Comparison of ENCODE assay signal across 18 cellular contexts in the genomic region with DNA sequence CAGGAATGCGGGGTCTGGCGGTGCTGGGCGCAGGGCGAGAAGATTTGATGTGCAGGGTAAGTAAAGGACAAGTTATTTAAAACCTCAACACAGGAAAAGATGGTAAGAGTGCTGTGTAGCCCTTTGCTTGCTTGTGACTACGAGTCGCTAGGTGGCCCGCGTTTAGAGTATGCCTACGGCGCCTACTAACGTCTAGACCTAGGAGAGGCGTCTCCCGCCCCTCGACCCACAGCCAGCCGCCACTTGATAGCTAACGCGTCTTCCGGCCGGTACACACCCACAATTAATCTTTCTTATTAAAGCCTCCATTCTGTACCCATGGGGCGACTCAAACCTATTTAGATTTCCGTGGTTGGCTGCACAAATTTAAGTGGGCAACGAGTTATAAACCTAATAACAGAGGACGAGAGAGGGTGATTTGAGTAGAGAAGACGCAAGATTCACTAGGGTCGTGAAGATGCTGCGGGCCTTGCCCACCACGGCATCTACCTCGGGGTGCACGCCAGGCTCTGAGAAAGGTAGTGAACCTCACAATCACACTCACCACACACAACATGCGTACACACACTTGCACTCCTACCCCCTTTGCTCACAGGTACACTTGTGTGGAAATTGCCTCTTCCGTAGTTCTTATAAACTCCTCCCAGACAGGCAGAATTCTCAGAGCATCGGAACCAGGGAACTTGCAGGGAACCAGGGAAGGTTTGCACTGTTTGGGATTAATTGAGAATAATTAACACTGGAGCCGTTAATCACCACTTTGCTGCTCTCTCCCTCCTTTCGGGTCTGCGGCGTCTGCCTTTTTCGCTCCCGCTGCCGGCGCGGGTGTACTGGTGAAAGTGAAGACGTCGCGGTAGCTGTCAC. TPM values are rescaled to one million over a fixed set of nuclear protein-coding genes. Genes with fewer than 3 reads are reported as not detected.
DNase-seq lines count a peak whose midpoint lies in the region; ATAC-seq and TF ChIP-seq lines count a peak whose summit lies in the region.
"Had no signal": no experiment of that assay in that cellular context is flagged by ENCODE, and none has a peak within 500 bp of the region (broad histone marks: within the 10 kb centered on the region; RNA-seq: fewer than 3 reads in every experiment).

No MANE protein-coding gene starts in this region.

- TF ChIP-seq POLR2A in right lobe of liver (IDR thresholded peaks at IDR 0.05) = no peak

- H3K4me1 Mint-ChIP-seq in activated naive CD4-positive, alpha-beta T cell treated with anti-CD3 and anti-CD28 coated beads for 36 hours (ENCODE audit: low read depth) = peaks cover 22% of the 10 kb centered on the region
- peaks cover 22% of the 10 kb centered on the region for H3K4me1 Mint-ChIP-seq in activated naive CD8-positive, alpha-beta T cell treated with anti-CD3 and anti-CD28 coated beads for 36 hours
- peaks cover 25% of the 10 kb centered on the region for H3K4me1 Mint-ChIP-seq in glutamatergic neuron (ENCODE audit: low read depth, unreplicated experiment)
- peaks cover 7 to 21% of the 10 kb centered on the region in 2 donors for H3K4me1 Mint-ChIP-seq in stimulated activated naive B cell treated with anti-CD40 and anti-IgM and Interleukin-4, amounts not matched to agents 10 μg/mL and 1 μg/mL and 100 μg/mL, for 72 hours

- H3K27ac ChIP-seq in right lobe of liver = no peak overlapping the region
- H3K27ac ChIP-seq: PC-9, sigmoid colon, upper lobe of left lung had no signal

- H3K36me3 Mint-ChIP-seq in activated naive CD4-positive, alpha-beta T cell treated with anti-CD3 and anti-CD28 coated beads for 36 hours (ENCODE audit: low read depth) = peaks cover 22% of the 10 kb centered on the region
- H3K36me3 Mint-ChIP-seq in activated naive CD8-positive, alpha-beta T cell treated with anti-CD3 and anti-CD28 coated beads for 36 hours = peaks cover 23% of the 10 kb centered on the region
- H3K36me3 Mint-ChIP-seq in glutamatergic neuron (ENCODE audit: unreplicated experiment) = peaks cover 4% of the 10 kb centered on the region
- H3K36me3 Mint-ChIP-seq in stimulated activated naive B cell treated with anti-CD40 and anti-IgM and Interleukin-4, amounts not matched to agents 10 μg/mL and 1 μg/mL and 100 μg/mL, for 72 hours = peaks cover 2 to 16% of the 10 kb centered on the region in 2 donors

- peaks cover 91% of the 10 kb centered on the region for H3K27me3 Mint-ChIP-seq in activated naive CD4-positive, alpha-beta T cell treated with anti-CD3 and anti-CD28 coated beads for 36 hours (ENCODE audit: low read depth)
- H3K27me3 Mint-ChIP-seq in activated naive CD8-positive, alpha-beta T cell treated with anti-CD3 and anti-CD28 coated beads for 36 hours = peaks cover 98% of the 10 kb centered on the region
- peaks cover 24% of the 10 kb centered on the region for H3K27me3 Mint-ChIP-seq in glutamatergic neuron (ENCODE audit: unreplicated experiment)
- peaks cover 89 to 95% of the 10 kb centered on the region in 2 donors for H3K27me3 Mint-ChIP-seq in stimulated activated naive B cell treated with anti-CD40 and anti-IgM and Interleukin-4, amounts not matched to agents 10 μg/mL and 1 μg/mL and 100 μg/mL, for 72 hours

- TF ChIP-seq CTCF in glutamatergic neuron (IDR thresholded peaks at IDR 0.05; ENCODE audit: partially characterized antibody, unreplicated experiment) (no peak), right lobe of liver (IDR thresholded peaks at IDR 0.05) (no peak)

- H3K27ac Mint-ChIP-seq in activated naive CD4-positive, alpha-beta T cell treated with anti-CD3 and anti-CD28 coated beads for 36 hours = peak overlapping the region; percentile 9
- H3K27ac Mint-ChIP-seq in activated naive CD8-positive, alpha-beta T cell treated with anti-CD3 and anti-CD28 coated beads for 36 hours = peak overlapping the region; percentile 72
- H3K27ac Mint-ChIP-seq in glutamatergic neuron (ENCODE audit: unreplicated experiment) = peak overlapping the region; percentile 21
- peak overlapping the region; percentile 93 for H3K27ac Mint-ChIP-seq in stimulated activated naive B cell treated with anti-CD40 and anti-IgM and Interleukin-4, amounts not matched to agents 10 μg/mL and 1 μg/mL and 100 μg/mL, for 72 hours
- H3K27ac Mint-ChIP-seq: nephron had no signal

- no peak for ATAC-seq in stimulated activated naive B cell treated with anti-CD40 and anti-IgM and Interleukin-4, amounts not matched to agents 10 μg/mL and 1 μg/mL and 100 μg/mL, for 72 hours (replicated peaks)
- ATAC-seq in HG02678 (IDR thresholded peaks at IDR 0.05; ENCODE audit: unreplicated experiment) (no peak), right lobe of liver (no peak)

- H3K36me3 ChIP-seq in right lobe of liver = no peaks in the 10 kb centered on the region
- H3K36me3 ChIP-seq: sigmoid colon, upper lobe of left lung had no signal

- 10% methylated on average over 34 of the region's 44 CpGs for WGBS in right lobe of liver (ENCODE audit: insufficient coverage, low coverage, low lambda C conversion rate, missing lambda C conversion rate)

- H3K9me3 ChIP-seq in right lobe of liver = no peaks in the 10 kb centered on the region

- DNase-seq in activated naive CD4-positive, alpha-beta T cell treated with anti-CD3 and anti-CD28 coated beads for 36 hours = no peak
- DNase-seq in activated naive CD4-positive, alpha-beta T cell (lab: John Stamatoyannopoulos, UW) = no peak
- no peak for DNase-seq in activated naive CD8-positive, alpha-beta T cell treated with anti-CD3 and anti-CD28 coated beads for 36 hours
- DNase-seq in glutamatergic neuron (peak; percentile 33), right lobe of liver (no peak), NCI-H774 (lab: John Stamatoyannopoulos, UW) (no peak)
- DNase-seq in stimulated activated naive B cell treated with anti-CD40 and anti-IgM and Interleukin-4, amounts not matched to agents 10 μg/mL and 1 μg/mL and 100 μg/mL, for 72 hours = no peak
- DNase-seq: aorta; NCI-H1694 treated with DMSO at 0.1 percent for 48 hours; NCI-H510A; sigmoid colon; stimulated activated CD4-positive, alpha-beta T cell treated with anti-CD3 and anti-CD28 coated beads, Interleukin-2, amount 100 ng/mL, for 48 hours; stimulated activated CD8-positive, alpha-beta memory T cell treated with anti-CD3 and anti-CD28 coated beads, Interleukin-4, amount 100 ng/mL, for 48 hours had no signal

- no peak overlapping the region for H3K4me3 ChIP-seq in right lobe of liver
- H3K4me3 ChIP-seq: lung, PC-9, sigmoid colon, upper lobe of left lung had no signal

- CTCF ChIA-PET in activated naive CD4-positive, alpha-beta T cell treated with anti-CD3 and anti-CD28 coated beads for 36 hours (lab: Charles Lee) = interaction anchor here (0.7 kb wide), 1 partner anchor 22 kb away, joined by 5 read pairs; no protein-coding TSS in a partner anchor

- peaks cover 4 to 67% of the 10 kb centered on the region in 2 donors for H3K27me3 ChIP-seq in right lobe of liver

- peaks cover 13% of the 10 kb centered on the region for H3K9me3 Mint-ChIP-seq in activated naive CD4-positive, alpha-beta T cell treated with anti-CD3 and anti-CD28 coated beads for 36 hours
- H3K9me3 Mint-ChIP-seq in activated naive CD8-positive, alpha-beta T cell treated with anti-CD3 and anti-CD28 coated beads for 36 hours = peaks cover 22% of the 10 kb centered on the region
- H3K9me3 Mint-ChIP-seq in glutamatergic neuron (ENCODE audit: unreplicated experiment) = peaks cover 12% of the 10 kb centered on the region
- H3K9me3 Mint-ChIP-seq in stimulated activated naive B cell treated with anti-CD40 and anti-IgM and Interleukin-4, amounts not matched to agents 10 μg/mL and 1 μg/mL and 100 μg/mL, for 72 hours = peaks cover 7 to 9% of the 10 kb centered on the region in 2 donors

- H3K4me3 Mint-ChIP-seq in activated naive CD4-positive, alpha-beta T cell treated with anti-CD3 and anti-CD28 coated beads for 36 hours = no peak overlapping the region
- no peak overlapping the region for H3K4me3 Mint-ChIP-seq in activated naive CD8-positive, alpha-beta T cell treated with anti-CD3 and anti-CD28 coated beads for 36 hours
- H3K4me3 Mint-ChIP-seq in glutamatergic neuron (ENCODE audit: unreplicated experiment) = peak overlapping the region; percentile 78
- peak overlapping the region in 1 of 2 donors; percentile 55 for H3K4me3 Mint-ChIP-seq in stimulated activated naive B cell treated with anti-CD40 and anti-IgM and Interleukin-4, amounts not matched to agents 10 μg/mL and 1 μg/mL and 100 μg/mL, for 72 hours

- intact Hi-C loops in activated naive CD4-positive, alpha-beta T cell treated with anti-CD3 and anti-CD28 coated beads for 36 hours (cut with micrococcal nuclease) = no loop called here
- intact Hi-C loops in right lobe of liver (cut with DNase I) = no loop called here

- peaks cover 0 to 20% (median 6%) of the 10 kb centered on the region in 4 donors for H3K4me1 ChIP-seq in right lobe of liver

RNA-seq across cellular contexts. Expression of gene SOX2, which starts 12.1 kb away (rescaled TPM):
- total RNA-seq in activated naive CD4-positive, alpha-beta T cell treated with anti-CD3 and anti-CD28 coated beads for 36 hours = not detected
- not detected for total RNA-seq in activated naive CD8-positive, alpha-beta T cell treated with anti-CD3 and anti-CD28 coated beads for 36 hours
- total RNA-seq in glutamatergic neuron (ENCODE audit: unreplicated experiment) (23.5 TPM), right lobe of liver (not detected)
- total RNA-seq: PC-9 had no signal

Comparison
In these comparisons a context has a peak if more than half of its experiments do, and no peak if none do; other contexts are left out.
1. H3K27ac Mint-ChIP-seq: peak in every context shown above with its lines; median percentile 93 in stimulated activated naive B cell treated with anti-CD40 and anti-IgM and Interleukin-4, amounts not matched to agents 10 μg/mL and 1 μg/mL and 100 μg/mL, for 72 hours; 72 in activated naive CD8-positive, alpha-beta T cell treated with anti-CD3 and anti-CD28 coated beads for 36 hours; 21 in glutamatergic neuron; 9 in activated naive CD4-positive, alpha-beta T cell treated with anti-CD3 and anti-CD28 coated beads for 36 hours.
2. RNA of gene SOX2, which starts 12.1 kb away (total RNA-seq): 23.5 TPM in glutamatergic neuron (single experiment); not detected in right lobe of liver, not detected in activated naive CD4-positive, alpha-beta T cell treated with anti-CD3 and anti-CD28 coated beads for 36 hours and not detected in activated naive CD8-positive, alpha-beta T cell treated with anti-CD3 and anti-CD28 coated beads for 36 hours; every median in the first group is over 10 times any median in the second.